Comparison of ENCODE assay signal across 13 cellular contexts in genomic region chr12:131242741-131243496, GRCh38.
DNase-seq lines count a peak whose midpoint lies in the region; ATAC-seq, FAIRE-seq and TF ChIP-seq lines count a peak whose summit lies in the region.
"Had no signal": no experiment of that assay in that cellular context is flagged by ENCODE, and none has a peak within 500 bp of the region (broad histone marks: within the 10 kb centered on the region; RNA-seq: fewer than 3 reads in every experiment).

No MANE protein-coding gene starts in this region.

- H3K4me1 ChIP-seq in K562 (replicated peaks in 1 of 2; ENCODE audit: control insufficient read depth in 2 of 2, insufficient read depth in 2 of 2, low read length in 2 of 2) = peaks cover 5 to 24% of the 10 kb centered on the region in 2 experiments

- 62% methylated on average over 5 of the region's 5 CpGs for WGBS in K562 (ENCODE audit: insufficient coverage, low coverage, missing lambda C conversion rate)

- intact Hi-C loops in K562 (cut with micrococcal nuclease) = no loop called here

- H3K4me3 ChIP-seq in K562 = 0 out of 2 replicates have a peak overlapping the region, but pooled peaks have one; percentile 6

- peaks cover 3% of the 10 kb centered on the region for H3K9me3 Mint-ChIP-seq in activated naive CD8-positive, alpha-beta T cell treated with anti-CD3 and anti-CD28 coated beads for 36 hours
- peaks cover 8% of the 10 kb centered on the region for H3K9me3 Mint-ChIP-seq in activated naive CD8-positive, alpha-beta T cell treated with anti-CD3 and anti-CD28 coated beads, Interleukin-2, amount 50 U/mL, for 24 hours
- peaks cover 4 to 7% of the 10 kb centered on the region in 2 donors for H3K9me3 Mint-ChIP-seq in stimulated activated naive B cell treated with anti-CD40 and anti-IgM and Interleukin-4, amounts not matched to agents 10 μg/mL and 1 μg/mL and 100 μg/mL, for 72 hours
- H3K9me3 Mint-ChIP-seq: activated B cell treated with CpG ODN at 0.5 μM for 24 hours had no signal

- no peak for TF ChIP-seq CTCF in K562 (IDR thresholded peaks at IDR 0.05 in 2 of 3, conservative IDR thresholded peaks at IDR 0.05 in 1 of 3; ENCODE audit: insufficient read depth in 2 of 3, low read depth in 1 of 3, low read length in 3 of 3)

- H3K27ac ChIP-seq in K562 (ENCODE audit: extremely low read depth, low read depth, low read length) = peak overlapping the region; percentile 62

- TF ChIP-seq EP300 in K562 (IDR thresholded peaks at IDR 0.05; ENCODE audit: low read length) = no peak

- H2AFZ ChIP-seq in K562 (ENCODE audit: low read depth, low read length) = peak overlapping the region; percentile 81

- no peak; the same call in 1 of the 2 replicates for TF ChIP-seq POLR2A in K562 (conservative IDR thresholded peaks at IDR 0.05)

- CTCF ChIA-PET in K562 (lab: Yijun Ruan, JAX; ENCODE audit: low intra/inter-chr PET ratio) = no interaction called here

- no TSS peak for BruUV-seq in K562 (replicated peaks; lab: Mats Ljungman, UMichigan)

- peak; percentile 98 for FAIRE-seq in K562 (lab: Jason Lieb, UNC)

- peak overlapping the region; percentile 7 for H3K4me3 Mint-ChIP-seq in activated naive CD8-positive, alpha-beta T cell treated with anti-CD3 and anti-CD28 coated beads for 36 hours
- no peak overlapping the region for H3K4me3 Mint-ChIP-seq in activated naive CD8-positive, alpha-beta T cell treated with anti-CD3 and anti-CD28 coated beads, Interleukin-2, amount 50 U/mL, for 24 hours
- H3K4me3 Mint-ChIP-seq in stimulated activated naive B cell treated with anti-CD40 and anti-IgM and Interleukin-4, amounts not matched to agents 10 μg/mL and 1 μg/mL and 100 μg/mL, for 72 hours = no peak overlapping the region
- H3K4me3 Mint-ChIP-seq: activated B cell treated with CpG ODN at 0.5 μM for 24 hours had no signal

- no peak for TF ChIP-seq RAD21 in K562 (CRISPR knock-in tag; conservative IDR thresholded peaks at IDR 0.05 in 1 of 2, IDR thresholded peaks at IDR 0.05 in 1 of 2)

- H4K20me1 ChIP-seq in K562 (replicated peaks; ENCODE audit: control insufficient read depth, insufficient read depth, low read length) = no peaks in the 10 kb centered on the region

- no peaks in the 10 kb centered on the region for H3K27me3 ChIP-seq in K562 (ENCODE audit: control insufficient read depth in 2 of 2, insufficient read depth in 2 of 2, low read length in 2 of 2)

- POLR2A ChIA-PET in K562 (lab: Yijun Ruan, JAX) = interaction anchor here (0.6 kb wide), 1 partner anchor 289 kb away, joined by 3 read pairs; the partner anchor contains the start of gene ADGRD1

- H3K36me3 ChIP-seq in K562 (ENCODE audit: control insufficient read depth, insufficient read depth, low read length) = no peaks in the 10 kb centered on the region

- H3K27me3 Mint-ChIP-seq in activated naive CD8-positive, alpha-beta T cell treated with anti-CD3 and anti-CD28 coated beads for 36 hours = peaks cover 4% of the 10 kb centered on the region
- no peaks in the 10 kb centered on the region for H3K27me3 Mint-ChIP-seq in activated naive CD8-positive, alpha-beta T cell treated with anti-CD3 and anti-CD28 coated beads, Interleukin-2, amount 50 U/mL, for 24 hours
- peaks cover 0 to 7% of the 10 kb centered on the region in 2 donors for H3K27me3 Mint-ChIP-seq in stimulated activated naive B cell treated with anti-CD40 and anti-IgM and Interleukin-4, amounts not matched to agents 10 μg/mL and 1 μg/mL and 100 μg/mL, for 72 hours
- H3K27me3 Mint-ChIP-seq: brain had no signal

- H3K4me1 Mint-ChIP-seq in activated naive CD8-positive, alpha-beta T cell treated with anti-CD3 and anti-CD28 coated beads for 36 hours = peaks cover 6% of the 10 kb centered on the region
- H3K4me1 Mint-ChIP-seq in activated naive CD8-positive, alpha-beta T cell treated with anti-CD3 and anti-CD28 coated beads, Interleukin-2, amount 50 U/mL, for 24 hours = peaks cover 9% of the 10 kb centered on the region
- peaks cover 21 to 23% of the 10 kb centered on the region in 2 donors for H3K4me1 Mint-ChIP-seq in stimulated activated naive B cell treated with anti-CD40 and anti-IgM and Interleukin-4, amounts not matched to agents 10 μg/mL and 1 μg/mL and 100 μg/mL, for 72 hours
- H3K4me1 Mint-ChIP-seq: activated B cell treated with CpG ODN at 0.5 μM for 24 hours had no signal

- 0 out of 4 replicates have a peak overlapping the region, but pooled peaks of 1 of the 2 experiments have one; percentile 24 for H3K9ac ChIP-seq in K562 (ENCODE audit: insufficient read depth in 1 of 2, low read depth in 2 of 2, low read length in 2 of 2)

- H3K79me2 ChIP-seq in K562 (ENCODE audit: control insufficient read depth, insufficient read depth, low read length) = no peaks in the 10 kb centered on the region

- H3K9me1 ChIP-seq in K562 (ENCODE audit: control insufficient read depth, insufficient read depth, low read length) = no peaks in the 10 kb centered on the region

- H3K36me3 Mint-ChIP-seq in activated naive CD8-positive, alpha-beta T cell treated with anti-CD3 and anti-CD28 coated beads for 36 hours = no peaks in the 10 kb centered on the region
- no peaks in the 10 kb centered on the region for H3K36me3 Mint-ChIP-seq in activated naive CD8-positive, alpha-beta T cell treated with anti-CD3 and anti-CD28 coated beads, Interleukin-2, amount 50 U/mL, for 24 hours (ENCODE audit: low read depth)
- no peaks in the 10 kb centered on the region for H3K36me3 Mint-ChIP-seq in stimulated activated naive B cell treated with anti-CD40 and anti-IgM and Interleukin-4, amounts not matched to agents 10 μg/mL and 1 μg/mL and 100 μg/mL, for 72 hours
- H3K36me3 Mint-ChIP-seq: brain had no signal

- ATAC-seq in activated naive CD8-positive, alpha-beta T cell treated with anti-CD3 and anti-CD28 coated beads, Interleukin-2, amount 50 U/mL, for 24 hours = no peak
- ATAC-seq in K562 (peak; percentile 94), GM21717 (IDR thresholded peaks at IDR 0.05; ENCODE audit: unreplicated experiment) (no peak), HG03565 (IDR thresholded peaks at IDR 0.05; ENCODE audit: unreplicated experiment) (no peak)
- ATAC-seq in stimulated activated naive B cell treated with anti-CD40 and anti-IgM and Interleukin-4, amounts not matched to agents 10 μg/mL and 1 μg/mL and 100 μg/mL, for 72 hours (replicated peaks) = peak; percentile 21 to 30

- H3K27ac Mint-ChIP-seq in activated naive CD8-positive, alpha-beta T cell treated with anti-CD3 and anti-CD28 coated beads for 36 hours = no peak overlapping the region
- no peak overlapping the region for H3K27ac Mint-ChIP-seq in activated naive CD8-positive, alpha-beta T cell treated with anti-CD3 and anti-CD28 coated beads, Interleukin-2, amount 50 U/mL, for 24 hours
- H3K27ac Mint-ChIP-seq in stimulated activated naive B cell treated with anti-CD40 and anti-IgM and Interleukin-4, amounts not matched to agents 10 μg/mL and 1 μg/mL and 100 μg/mL, for 72 hours = peak overlapping the region; percentile 37
- H3K27ac Mint-ChIP-seq: activated B cell treated with CpG ODN at 0.5 μM for 24 hours had no signal

- in situ Hi-C loops in K562 (cut with MboI) = no loop called here

- peak; percentile 33 for DNase-seq in activated naive CD8-positive, alpha-beta T cell treated with anti-CD3 and anti-CD28 coated beads for 36 hours
- DNase-seq in activated naive CD8-positive, alpha-beta T cell treated with anti-CD3 and anti-CD28 coated beads, Interleukin-2, amount 50 U/mL, for 24 hours = no peak
- DNase-seq in NAMALWA (ENCODE audit: low spot score) (peak; percentile 86), K562 (ENCODE audit: extremely low read depth in 1 of 4, low spot score in 3 of 4) (peak; percentile 88 to 90 (median 89)), middle frontal gyrus (ENCODE audit: extremely low spot score, low spot score) (no peak)
- DNase-seq in stimulated activated naive B cell treated with anti-CD40 and anti-IgM and Interleukin-4, amounts not matched to agents 10 μg/mL and 1 μg/mL and 100 μg/mL, for 72 hours = peak; percentile 39
- DNase-seq: activated B cell treated with CpG ODN at 0.5 μM for 24 hours, EL, foreskin fibroblast, NCI-H226 had no signal

- H3K9me3 ChIP-seq in K562 (replicated peaks; ENCODE audit: control insufficient read depth, insufficient read depth, low read depth, low read length) = peaks cover 10% of the 10 kb centered on the region

- peak overlapping the region; percentile 73 for H3K4me2 ChIP-seq in K562 (ENCODE audit: insufficient read depth, low read length)

TF ChIP-seq in K562, 482 proteins besides CTCF, POLR2A, EP300 and RAD21 (continues in another document):
- TF ChIP-seq NFRKB (IDR thresholded peaks at IDR 0.05; ENCODE audit: low read depth) (peak; percentile 100), C11orf30 (IDR thresholded peaks at IDR 0.05; ENCODE audit: low read depth) (no peak), LARP7 (IDR thresholded peaks at IDR 0.05) (no peak), RBM25 (IDR thresholded peaks at IDR 0.05; ENCODE audit: low read depth, low read length, severe bottlenecking) (peak; percentile 72), POLR2B (IDR thresholded peaks at IDR 0.05; ENCODE audit: low read depth, partially characterized antibody) (peak; percentile 32), EP400 (IDR thresholded peaks at IDR 0.05) (peak; percentile 48), TRIM25 (IDR thresholded peaks at IDR 0.05; ENCODE audit: borderline replicate concordance) (no peak), CXXC5 (CRISPR knock-in tag; IDR thresholded peaks at IDR 0.05) (peak; percentile 42; the same call in 1 of the 2 replicates)

Comparison
In these comparisons a context has a peak if more than half of its experiments do, and no peak if none do; other contexts are left out.
1. DNase-seq: peak in activated naive CD8-positive, alpha-beta T cell treated with anti-CD3 and anti-CD28 coated beads for 36 hours (single experiment), NAMALWA (single experiment), K562 (4 of 4) and stimulated activated naive B cell treated with anti-CD40 and anti-IgM and Interleukin-4, amounts not matched to agents 10 μg/mL and 1 μg/mL and 100 μg/mL, for 72 hours (single experiment); none in activated naive CD8-positive, alpha-beta T cell treated with anti-CD3 and anti-CD28 coated beads, Interleukin-2, amount 50 U/mL, for 24 hours (single experiment) and middle frontal gyrus (single experiment).
2. ATAC-seq: peak in K562 (single experiment) and stimulated activated naive B cell treated with anti-CD40 and anti-IgM and Interleukin-4, amounts not matched to agents 10 μg/mL and 1 μg/mL and 100 μg/mL, for 72 hours (2 of 2); none in activated naive CD8-positive, alpha-beta T cell treated with anti-CD3 and anti-CD28 coated beads, Interleukin-2, amount 50 U/mL, for 24 hours (single experiment), GM21717 (single experiment) and HG03565 (single experiment).